In the genomic region with DNA sequence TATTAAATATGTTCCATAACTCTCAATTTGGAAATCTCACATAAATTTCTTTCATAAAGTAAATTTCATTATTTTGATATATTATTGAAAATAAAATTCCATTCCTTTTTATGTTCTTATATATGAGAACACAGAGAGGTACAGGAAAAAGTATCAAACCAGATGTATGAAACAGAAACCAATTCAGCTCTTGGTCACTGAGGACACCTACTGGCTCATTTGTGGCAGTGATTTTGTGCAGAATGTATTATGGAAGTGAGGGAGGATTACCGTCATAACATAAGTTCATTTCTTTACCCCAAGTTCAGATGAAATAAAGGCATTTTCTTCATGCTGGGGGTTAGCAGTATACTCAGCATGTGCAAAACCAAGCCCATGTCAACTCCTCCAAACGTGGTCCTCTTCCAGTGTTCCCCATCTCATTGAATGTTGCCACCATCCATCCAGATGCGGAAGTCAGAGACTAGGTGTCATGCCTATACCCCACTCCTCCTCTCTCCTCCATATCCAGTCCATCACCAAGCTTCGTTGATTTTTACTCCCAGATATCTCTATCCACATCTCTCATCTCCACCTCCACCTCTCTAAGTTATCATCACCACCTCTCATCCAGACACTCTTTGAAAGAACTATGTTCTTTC, we compare ENCODE assay signal across 8 cellular contexts. TPM values are rescaled to one million over a fixed set of nuclear protein-coding genes. Genes with fewer than 3 reads are reported as not detected.
DNase-seq lines count a peak whose midpoint lies in the region; ATAC-seq and TF ChIP-seq lines count a peak whose summit lies in the region.

No MANE protein-coding gene starts in this region.

- peak; percentile 44 for DNase-seq in activated CD4-positive, alpha-beta T cell treated with anti-CD3 and anti-CD28 coated beads for 36 hours
- DNase-seq in activated CD4-positive, alpha-beta T cell treated with anti-CD3 and anti-CD28 coated beads, Interleukin-2, amount 50 U/mL, for 1 hour: no peak
- peak; percentile 66 for DNase-seq in HCT116 (ENCODE audit: low read depth, low spot score)
- DNase-seq in NCI-H2081 (lab: John Stamatoyannopoulos, UW): peak; percentile 14 to 56
- no peak for DNase-seq in WTC11 (ENCODE audit: low spot score)
- DNase-seq in globus pallidus (ENCODE audit: low spot score): peak; percentile 29
- no peak for DNase-seq in psoas muscle

- H4K20me1 ChIP-seq in HCT116 (ENCODE audit: insufficient read depth): no peaks in the 10 kb centered on the region

- POLR2A ChIA-PET in activated CD4-positive, alpha-beta T cell treated with anti-CD3 and anti-CD28 coated beads for 36 hours (lab: Charles Lee): no interaction called here
- POLR2A ChIA-PET in HCT116 (lab: Charles Lee): no interaction called here
- POLR2A ChIA-PET in WTC11 (lab: Charles Lee): no interaction called here

- CTCF ChIA-PET in activated CD4-positive, alpha-beta T cell treated with anti-CD3 and anti-CD28 coated beads for 36 hours (lab: Charles Lee): interaction anchor here (0.7 to 2.1 kb wide), 9 partner anchors 9 to 535 kb away, joined by 3 to 10 read pairs (median 3); no protein-coding TSS in a partner anchor
- CTCF ChIA-PET in HCT116 (lab: Charles Lee) (interaction anchor here (0.8 to 1.5 kb wide), 7 partner anchors 9 to 51 kb away, joined by 3 to 8 read pairs (median 4); a partner anchor contains a TSS), WTC11 (lab: Charles Lee) (interaction anchor here (1.0 to 1.9 kb wide), 2 partner anchors 10 to 41 kb away, joined by 8 to 15 read pairs; a partner anchor contains a TSS)

- H3K27me3 Mint-ChIP-seq in activated CD4-positive, alpha-beta T cell treated with anti-CD3 and anti-CD28 coated beads for 36 hours: peaks cover 2% of the 10 kb centered on the region
- peaks cover 7% of the 10 kb centered on the region for H3K27me3 Mint-ChIP-seq in WTC11 (ENCODE audit: low read depth)

- H3K27me3 ChIP-seq in HCT116 (ENCODE audit: insufficient read depth, low read length): no peaks in the 10 kb centered on the region
- no peaks in the 10 kb centered on the region for H3K27me3 ChIP-seq in psoas muscle (ENCODE audit: insufficient read depth in 3 of 3, low read length in 2 of 3)

- H3K79me2 ChIP-seq in HCT116 (ENCODE audit: insufficient read depth, low read length): no peaks in the 10 kb centered on the region

- H3K27ac Mint-ChIP-seq in activated CD4-positive, alpha-beta T cell treated with anti-CD3 and anti-CD28 coated beads for 36 hours: no peak overlapping the region
- H3K27ac Mint-ChIP-seq in WTC11: no peak overlapping the region

- no peak overlapping the region for H3K9ac ChIP-seq in HCT116 (ENCODE audit: low read length)

- peak overlapping the region; percentile 49 for H3K4me2 ChIP-seq in HCT116 (ENCODE audit: low read length)

- H2AFZ ChIP-seq in HCT116 (ENCODE audit: low read depth, low read length, poor library complexity, severe bottlenecking): peak overlapping the region; percentile 86

- H3K4me1 ChIP-seq in HCT116 (ENCODE audit: control insufficient read depth in 1 of 2, insufficient read depth in 2 of 2, low read length in 2 of 2): peaks cover 0 to 9% of the 10 kb centered on the region in 2 experiments; a peak in 1 of 4 replicates
- no peaks in the 10 kb centered on the region for H3K4me1 ChIP-seq in psoas muscle

- no peak overlapping the region for H3K4me3 Mint-ChIP-seq in activated CD4-positive, alpha-beta T cell treated with anti-CD3 and anti-CD28 coated beads for 36 hours
- no peak overlapping the region for H3K4me3 Mint-ChIP-seq in WTC11

- H3K36me3 ChIP-seq in HCT116 (ENCODE audit: control insufficient read depth in 1 of 2, insufficient read depth in 2 of 2, low read length in 2 of 2): peaks cover 0 to 24% of the 10 kb centered on the region in 2 experiments; a peak in 1 of 4 replicates
- peaks cover 0 to 61% of the 10 kb centered on the region in 2 donors for H3K36me3 ChIP-seq in psoas muscle (ENCODE audit: insufficient read depth in 1 of 2, low read depth in 1 of 2)

- peaks cover 18% of the 10 kb centered on the region for H3K9me3 Mint-ChIP-seq in activated CD4-positive, alpha-beta T cell treated with anti-CD3 and anti-CD28 coated beads for 36 hours (ENCODE audit: low read depth)
- H3K9me3 Mint-ChIP-seq in WTC11: peaks cover 40% of the 10 kb centered on the region

- peaks cover 37% of the 10 kb centered on the region for H3K4me1 Mint-ChIP-seq in activated CD4-positive, alpha-beta T cell treated with anti-CD3 and anti-CD28 coated beads for 36 hours
- H3K4me1 Mint-ChIP-seq in WTC11: no peaks in the 10 kb centered on the region

- 38 to 42% (median 42%) methylated on average over 4 of the region's 4 CpGs for WGBS in psoas muscle, 3 donors

- intact Hi-C loops in activated CD4-positive, alpha-beta T cell treated with anti-CD3 and anti-CD28 coated beads for 36 hours (cut with DNase I, micrococcal nuclease): loop anchor here in 1 of 2 experiments (2.0 to 10.0 kb wide), 3 partner anchors 40 to 588 kb away; a partner anchor contains a TSS
- intact Hi-C loops in HCT116 (cut with micrococcal nuclease) (loop anchor here (2.0 kb wide), 1 partner anchor 42 kb away; a partner anchor contains a TSS), psoas muscle (cut with DNase I) (no loop called here)

- H3K9me2 ChIP-seq in HCT116 (ENCODE audit: insufficient read depth): no peaks in the 10 kb centered on the region

- no peak for TF ChIP-seq POLR2A in HCT116 (IDR thresholded peaks at IDR 0.05; ENCODE audit: borderline replicate concordance, extremely low read depth, insufficient read depth, insufficient read length)

- peak; percentile 83 for ATAC-seq in activated CD4-positive, alpha-beta T cell treated with anti-CD3 and anti-CD28 coated beads for 36 hours
- ATAC-seq in HCT116 (peak; percentile 93), WTC11 (peak; percentile 51), psoas muscle (peak; percentile 58 to 77 (median 70)), GM19035 (IDR thresholded peaks at IDR 0.05; ENCODE audit: unreplicated experiment) (no peak)

- TF ChIP-seq RAD21 in HCT116 (IDR thresholded peaks at IDR 0.05; ENCODE audit: low read depth): peak; percentile 96

- H3K4me3 ChIP-seq in HCT116 (replicated peaks in 1 of 2; ENCODE audit: low read depth in 1 of 2, low read length in 2 of 2): no peak overlapping the region
- no peak overlapping the region for H3K4me3 ChIP-seq in psoas muscle

- peak overlapping the region; percentile 1; the same call in 1 of the 2 replicates for H3K27ac ChIP-seq in HCT116 (ENCODE audit: low read depth, low read length)
- no peak overlapping the region for H3K27ac ChIP-seq in psoas muscle

- peaks cover 27% of the 10 kb centered on the region for H3K36me3 Mint-ChIP-seq in activated CD4-positive, alpha-beta T cell treated with anti-CD3 and anti-CD28 coated beads for 36 hours (ENCODE audit: low read depth)
- H3K36me3 Mint-ChIP-seq in WTC11: peaks cover 32% of the 10 kb centered on the region

- H3K9me3 ChIP-seq in HCT116 (ENCODE audit: control insufficient read depth in 1 of 2, insufficient read depth in 1 of 2, low read depth in 1 of 2, low read length in 2 of 2) (peaks cover 0 to 26% of the 10 kb centered on the region in 2 experiments; a peak in 1 of 4 replicates), psoas muscle (no peaks in the 10 kb centered on the region)

- no TSS peak for BruUV-seq in HCT116 (replicated peaks; lab: Mats Ljungman, UMichigan)

- RAD21 ChIA-PET in HCT116 (lab: Charles Lee; ENCODE audit: low non-redundant PET in 1 of 2, low total read pairs in 2 of 2, uncharacterized antibody in 2 of 2, unreplicated experiment in 2 of 2): no interaction called here

- TF ChIP-seq CTCF in HCT116 (IDR thresholded peaks at IDR 0.05 in 2 of 3, conservative IDR thresholded peaks at IDR 0.05 in 1 of 3; ENCODE audit: borderline replicate concordance in 1 of 3, insufficient read depth in 1 of 3, low read depth in 2 of 3, low read length in 2 of 3): peak; percentile 80 to 92 (median 84)
- TF ChIP-seq CTCF in WTC11 (IDR thresholded peaks at IDR 0.05): peak; percentile 32; the same call in 1 of the 2 replicates
- TF ChIP-seq CTCF in psoas muscle (IDR thresholded peaks at IDR 0.05): peak; percentile 71

TF ChIP-seq in HCT116, 20 proteins besides CTCF, POLR2A, EP300 and RAD21 (continues in another document):
- peak; percentile 53; the same call in 1 of the 2 replicates for TF ChIP-seq CBX3 (IDR thresholded peaks at IDR 0.05; ENCODE audit: low read depth)

TF ChIP-seq in WTC11, 78 proteins besides CTCF, POLR2A, EP300 and RAD21 (continues in another document):
- TF ChIP-seq ZNF416 (CRISPR knock-in tag; IDR thresholded peaks at IDR 0.05): no peak
- TF ChIP-seq, protein P1, sequence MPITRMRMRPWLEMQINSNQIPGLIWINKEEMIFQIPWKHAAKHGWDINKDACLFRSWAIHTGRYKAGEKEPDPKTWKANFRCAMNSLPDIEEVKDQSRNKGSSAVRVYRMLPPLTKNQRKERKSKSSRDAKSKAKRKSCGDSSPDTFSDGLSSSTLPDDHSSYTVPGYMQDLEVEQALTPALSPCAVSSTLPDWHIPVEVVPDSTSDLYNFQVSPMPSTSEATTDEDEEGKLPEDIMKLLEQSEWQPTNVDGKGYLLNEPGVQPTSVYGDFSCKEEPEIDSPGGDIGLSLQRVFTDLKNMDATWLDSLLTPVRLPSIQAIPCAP (CRISPR knock-in tag; IDR thresholded peaks at IDR 0.05): no peak

RNA-seq across cellular contexts. Expression of a gene that starts 41.7 kb away (rescaled TPM):
- 1 to 10 TPM; 1.6 to 2.0 TPM for total RNA-seq in activated CD4-positive, alpha-beta T cell treated with anti-CD3 and anti-CD28 coated beads for 36 hours
- 223 TPM for total RNA-seq in HCT116 (2021; ENCODE audit: unreplicated experiment)
- 92.3 and 120 TPM in 2 replicates for polyA plus RNA-seq in HCT116 (2012)
- 3.8 to 5.5 TPM (median 5.0 TPM) in 3 replicates for total RNA-seq in WTC11 (2021)
- total RNA-seq in psoas muscle: 10 to 100 TPM in 1 of 4 donors, 1 to 10 TPM in 3; 4.7 to 10.0 (median 8.7) TPM
- polyA plus RNA-seq in psoas muscle: 1 to 10 TPM; 2.6 to 4.8 (median 4.2) TPM

RNA-seq across cellular contexts. Expression of a gene that starts 47.5 kb away (rescaled TPM):
- total RNA-seq in activated CD4-positive, alpha-beta T cell treated with anti-CD3 and anti-CD28 coated beads for 36 hours: 1 to 10 TPM; 2.2 to 2.8 TPM
- total RNA-seq in HCT116 (2021; ENCODE audit: unreplicated experiment) (4.7 TPM), WTC11 (2021) (2.5 to 3.8 TPM (median 3.1 TPM) in 3 replicates), psoas muscle (10 to 100 TPM; 10.3 to 17.7 (median 12.4) TPM)
- polyA plus RNA-seq in HCT116 (2012): 2.1 and 3.0 TPM in 2 replicates
- polyA plus RNA-seq in psoas muscle: 10 to 100 TPM in 1 of 3 donors, 1 to 10 TPM in 2; 2.4 to 12.2 (median 4.9) TPM

RNA-seq across cellular contexts. Expression of a gene that starts 55.1 kb away (rescaled TPM):
- 10 to 100 TPM; 46.3 to 55.6 TPM for total RNA-seq in activated CD4-positive, alpha-beta T cell treated with anti-CD3 and anti-CD28 coated beads for 36 hours
- total RNA-seq in HCT116 (2021; ENCODE audit: unreplicated experiment): 35.7 TPM
- polyA plus RNA-seq in HCT116 (2012): 55.8 and 57.0 TPM in 2 replicates
- 42.2 to 50.5 TPM (median 44.1 TPM) in 3 replicates for total RNA-seq in WTC11 (2021)
- 100 to 1,000 TPM; 285 to 394 (median 350) TPM for total RNA-seq in psoas muscle
- 100 to 1,000 TPM; 622 to 826 (median 765) TPM for polyA plus RNA-seq in psoas muscle

Comparison
In these comparisons a context has a peak if more than half of its experiments do, and no peak if none do; other contexts are left out.
1. DNase-seq: peak in activated CD4-positive, alpha-beta T cell treated with anti-CD3 and anti-CD28 coated beads for 36 hours (single experiment), HCT116 (single experiment), NCI-H2081 (2 of 2) and globus pallidus (single experiment); none in activated CD4-positive, alpha-beta T cell treated with anti-CD3 and anti-CD28 coated beads, Interleukin-2, amount 50 U/mL, for 1 hour (single experiment), WTC11 (single experiment) and psoas muscle (0 of 2).
2. CTCF ChIP-seq: peak in every context shown above with its lines; median percentile 84 in HCT116; 71 in psoas muscle; 32 in WTC11.
3. RNA of a gene that starts 41.7 kb away (total RNA-seq): 223 TPM in HCT116 (single experiment); 4.7 to 10.0 TPM in psoas muscle, 3.8 to 5.5 TPM in WTC11 and 1.6 to 2.0 TPM in activated CD4-positive, alpha-beta T cell treated with anti-CD3 and anti-CD28 coated beads for 36 hours; every median in the first group is over 10 times any median in the second.